ENCODE assay signal across 8 cellular contexts in the genomic region with DNA sequence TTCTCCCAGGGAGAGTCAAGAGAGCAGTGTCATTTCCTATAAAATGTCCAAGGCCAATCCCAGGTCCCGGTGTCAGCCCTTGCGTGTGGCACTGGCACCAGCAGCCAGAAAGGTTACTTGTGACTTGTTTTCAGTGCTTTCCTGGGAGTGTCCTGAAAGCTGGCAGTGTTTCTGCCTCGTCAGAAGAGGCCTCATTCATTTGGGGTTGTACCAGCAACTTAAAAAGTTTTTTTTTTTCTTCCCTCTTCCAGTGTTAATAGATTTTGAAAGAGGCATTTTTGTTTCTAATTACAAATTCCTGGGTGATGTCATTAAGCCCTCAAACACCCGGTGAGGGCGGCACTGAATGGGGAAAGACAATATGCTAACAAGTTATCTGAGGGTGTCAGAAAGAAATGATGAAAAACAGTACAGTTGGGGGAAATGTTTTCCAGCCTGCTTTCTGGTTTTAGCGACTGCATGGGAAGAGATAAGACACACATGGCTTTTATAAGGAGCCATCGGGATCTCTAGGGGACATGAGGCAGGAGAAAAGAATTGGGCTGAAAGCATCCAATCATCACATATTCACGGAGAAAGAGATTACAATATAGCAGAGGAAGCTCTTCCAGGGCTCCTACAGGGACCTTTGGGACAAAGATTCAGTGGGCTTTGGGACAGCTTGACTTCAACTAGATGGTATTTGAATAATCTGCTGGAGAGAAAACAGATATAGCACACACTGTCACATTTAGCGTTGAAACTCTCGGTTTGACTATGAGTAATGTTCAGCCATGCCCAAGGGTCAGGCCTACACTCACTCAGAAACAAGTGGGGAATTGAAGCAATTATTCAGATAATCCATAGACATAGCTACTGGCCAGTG.
DNase-seq lines count a peak whose midpoint lies in the region; ATAC-seq, FAIRE-seq and TF ChIP-seq lines count a peak whose summit lies in the region.

No MANE protein-coding gene starts in this region.

- ATAC-seq in GM18868 (IDR thresholded peaks at IDR 0.05; ENCODE audit: unreplicated experiment) (peak; percentile 83), HG02870 (IDR thresholded peaks at IDR 0.05; ENCODE audit: unreplicated experiment) (peak; percentile 86), pancreas (peak in 3 of 4 donors; percentile 14 to 42 (median 21))

- intact Hi-C loops in pancreas (cut with DNase I), result loop anchor here in 1 of 3 donors (5.0 kb wide), 1 partner anchor 340 kb away; no protein-coding TSS in a partner anchor

- DNase-seq in SK-N-MC (ENCODE audit: low read depth, low spot score), result no peak
- DNase-seq in fibroblast of peridontal ligament (ENCODE audit: extremely low read depth), result peak; percentile 80
- peak in 2 of 6 donors; percentile 23 to 27 for DNase-seq in pancreas
- DNase-seq in NCI-H748 treated with DMSO at 0.1 percent for 48 hours (lab: John Stamatoyannopoulos, UW), result no peak
- DNase-seq in DMS153 (lab: John Stamatoyannopoulos, UW), result no peak
- DNase-seq in NCI-H2081 (lab: John Stamatoyannopoulos, UW), result no peak

- H3K27ac ChIP-seq in SK-N-MC (peak overlapping the region; percentile 96), pancreas (peak overlapping the region; percentile 3 to 87 (median 82))

- H3K27me3 ChIP-seq in pancreas, result no peaks in the 10 kb centered on the region

- peak overlapping the region; percentile 65 for H3K9ac ChIP-seq in SK-N-MC (ENCODE audit: insufficient read length)

- H3K4me3 ChIP-seq in SK-N-MC (peak overlapping the region; percentile 42), pancreas (no peak overlapping the region)

- no peaks in the 10 kb centered on the region for H3K36me3 ChIP-seq in SK-N-MC (ENCODE audit: insufficient read depth, low read length)
- no peaks in the 10 kb centered on the region for H3K36me3 ChIP-seq in pancreas

- no peak for TF ChIP-seq CTCF in pancreas (IDR thresholded peaks at IDR 0.05)

- WGBS in pancreas, 2 donors, result 46 to 59% methylated on average over 10 of the region's 10 CpGs

- no peak for FAIRE-seq in pancreas (lab: Jason Lieb, UNC)

- H3K9me3 ChIP-seq in SK-N-MC (ENCODE audit: low read depth, low read length) (no peaks in the 10 kb centered on the region), pancreas (no peaks in the 10 kb centered on the region)

- H3K4me1 ChIP-seq in pancreas, result peaks cover 0 to 12% (median 0%) of the 10 kb centered on the region in 3 donors

Comparison
In these comparisons a context has a peak if more than half of its experiments do, and no peak if none do; other contexts are left out.
1. ATAC-seq: peak in every context shown above with its lines; median percentile 86 in HG02870; 83 in GM18868; 21 in pancreas.